In the genomic region with DNA sequence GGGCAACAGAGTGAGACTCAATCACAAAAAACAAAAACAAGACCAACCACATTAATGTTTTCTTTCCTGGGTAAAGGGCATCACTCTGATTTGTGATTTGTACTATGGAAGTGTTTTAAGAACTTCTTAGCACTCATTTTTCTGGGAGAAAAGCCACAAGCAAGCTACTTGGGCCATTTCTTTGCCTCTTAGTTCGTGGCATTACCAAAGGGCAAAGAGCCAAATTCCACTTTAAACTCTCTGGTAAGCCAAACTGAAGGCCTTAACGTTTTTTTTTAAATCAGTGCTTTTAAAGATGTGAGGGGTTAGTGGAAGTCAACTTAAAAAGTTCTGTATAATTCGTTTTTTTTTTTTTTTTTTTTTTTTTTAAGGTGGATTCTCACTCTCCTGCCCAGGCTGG, we compare ENCODE assay signal across 43 cellular contexts. TPM values are rescaled to one million over a fixed set of nuclear protein-coding genes. Genes with fewer than 3 reads are reported as not detected.
"Had no signal": no experiment of that assay in that cellular context is flagged by ENCODE, and none has a peak within 500 bp of the region (broad histone marks: within the 10 kb centered on the region; RNA-seq: fewer than 3 reads in every experiment).

No MANE protein-coding gene starts in this region.

- H3K27ac ChIP-seq: ascending aorta, body of pancreas, breast epithelium, Peyer's patch, RWPE1, VCaP had no signal

- H3K9me3 ChIP-seq: ascending aorta, body of pancreas, breast epithelium, Peyer's patch had no signal

- H3K4me1 ChIP-seq: ascending aorta, body of pancreas, breast epithelium, Peyer's patch had no signal

- ATAC-seq: activated CD8-positive, alpha-beta memory T cell treated with anti-CD3 and anti-CD28 coated beads, Interleukin-2, amount 10 ng/mL, durations not matched to agents 7 days and 5 days; body of pancreas; PC-3; Right ventricle myocardium inferior had no signal

- H3K27me3 ChIP-seq: ascending aorta, body of pancreas, breast epithelium, Peyer's patch had no signal

- DNase-seq: activated CD4-positive, alpha-beta memory T cell treated with anti-CD3 and anti-CD28 coated beads, Interleukin-2, amount 10 ng/mL, durations not matched to agents 7 days and 5 days; activated CD4-positive, alpha-beta T cell treated with anti-CD3 and anti-CD28 coated beads for 1 hour; activated CD4-positive, alpha-beta T cell treated with anti-CD3 and anti-CD28 coated beads for 48 hours; activated CD4-positive, CD25-positive, alpha-beta regulatory T cell; activated CD8-positive, alpha-beta memory T cell treated with anti-CD3 and anti-CD28 coated beads for 24 hours; activated CD8-positive, alpha-beta memory T cell treated with anti-CD3 and anti-CD28 coated beads, Interleukin-2, amount 10 ng/mL, durations not matched to agents 7 days and 5 days; activated CD8-positive, alpha-beta memory T cell treated with anti-CD3 and anti-CD28 coated beads, Interleukin-2, amount 50 U/mL, for 48 hours; activated gamma-delta T cell; activated naive CD4-positive, alpha-beta T cell treated with Interleukin-2 at 50 U/mL for 16 hours; activated naive CD8-positive, alpha-beta T cell treated with anti-CD3 and anti-CD28 coated beads, Interleukin-2, amount 10 ng/mL, durations not matched to agents 7 days and 5 days; activated T-cell treated with anti-CD3 and anti-CD28 coated beads, Interleukin-2, amount 50 U/mL, for 1 hour; amygdala; body of pancreas; Kasumi-1; KG1; MM.1S; MV-4-11; NCI-H1092; NCI-H1417; NCI-H146; NCI-H187; NCI-H2029 treated with DMSO at 0.1 percent for 48 hours; NCI-H2107; NCI-H2171; NCI-H510A; NCI-H526; NCI-H748 treated with DMSO at 0.1 percent for 48 hours; NK-92 treated with Interleukin-12 subunit alpha and Interleukin-12 subunit beta, amount 100 ng/mL, for 24 hours; PC-3; Peyer's patch; SIG-M5; SW 1271; T-helper 1 cell; T-helper 2 cell; T-helper 9 cell had no signal

- H3K36me3 ChIP-seq: breast epithelium had no signal

- H3K4me3 ChIP-seq: ascending aorta, body of pancreas, breast epithelium, Peyer's patch had no signal

RNA-seq across cellular contexts. Expression of a gene that starts 37.9 kb away (rescaled TPM):
- total RNA-seq: activated CD4-positive, alpha-beta memory T cell treated with anti-CD3 and anti-CD28 coated beads, Interleukin-2, amount 10 ng/mL, durations not matched to agents 7 days and 5 days; activated CD8-positive, alpha-beta memory T cell treated with anti-CD3 and anti-CD28 coated beads, Interleukin-2, amount 10 ng/mL, durations not matched to agents 7 days and 5 days; activated naive CD8-positive, alpha-beta T cell treated with anti-CD3 and anti-CD28 coated beads, Interleukin-2, amount 10 ng/mL, durations not matched to agents 7 days and 5 days; activated T-helper 2 cell treated with anti-CD3 and anti-CD28 coated beads, Interferon-gamma antibody, Interleukin-2, Interleukin-4, amounts not matched to agents 10 μg/mL and 5 μg/mL and 100 μg/mL, durations not matched to agents 14 hours and 24 hours and 36 hours; ascending aorta; body of pancreas; cardiac septum; Peyer's patch; Right ventricle myocardium inferior; SK-MEL-5 had no signal
